ENCODE assay signal across 8 cellular contexts in genomic region chr3:184250167-184250828, GRCh38. TPM values are rescaled to one million over a fixed set of nuclear protein-coding genes. Genes with fewer than 3 reads are reported as not detected.
DNase-seq lines count a peak whose midpoint lies in the region; ATAC-seq and TF ChIP-seq lines count a peak whose summit lies in the region.

No MANE protein-coding gene starts in this region.

- CTCF ChIA-PET in activated B cell treated with CpG ODN at 0.5 μM for 24 hours (lab: Charles Lee), result interaction anchor here (0.6 to 1.9 kb wide), 10 partner anchors 11 to 354 kb away, joined by 3 to 17 read pairs (median 4); partner anchors contain the start of gene CAMK2N2

- POLR2A ChIA-PET in activated B cell treated with CpG ODN at 0.5 μM for 24 hours (lab: Charles Lee), result interaction anchor here (0.9 to 1.4 kb wide), 7 partner anchors 11 to 366 kb away, joined by 3 to 6 read pairs (median 3); partner anchors contain the start of genes ABCF3, AP2M1, CAMK2N2 and EIF2B5

- TF ChIP-seq CTCF in AG09309 (IDR thresholded peaks at IDR 0.05; ENCODE audit: control insufficient read depth, insufficient read depth, low read depth, low read length, missing control alignments), result peak; percentile 96
- peak; percentile 88 for TF ChIP-seq CTCF in activated B cell treated with CpG ODN at 0.5 μM for 24 hours (IDR thresholded peaks at IDR 0.05)

- peak; percentile 48 for DNase-seq in AG09309 (ENCODE audit: low read depth)
- DNase-seq in NCI-H2227 (lab: John Stamatoyannopoulos, UW; ENCODE audit: unreplicated experiment), result peak; percentile 92
- peak; percentile 79 for DNase-seq in activated B cell treated with CpG ODN at 0.5 μM for 24 hours
- DNase-seq in cerebellar cortex (ENCODE audit: low spot score), result peak; percentile 92
- DNase-seq in kidney glomerular epithelial cell (lab: John Stamatoyannopoulos, UW), result peak; percentile 88
- DNase-seq in stimulated activated CD4-positive, alpha-beta T cell treated with anti-CD3 and anti-CD28 coated beads, Interleukin-1b, Interleukin-23, amount 100 ng/mL, for 1 hour (ENCODE audit: low read depth in 2 of 2), result peak; percentile 77 to 80

- peaks cover 15% of the 10 kb centered on the region for H3K36me3 Mint-ChIP-seq in activated B cell treated with CpG ODN at 0.5 μM for 24 hours (ENCODE audit: low read depth)

- no peaks in the 10 kb centered on the region for H3K27me3 Mint-ChIP-seq in activated B cell treated with CpG ODN at 0.5 μM for 24 hours

- H3K27ac Mint-ChIP-seq in activated B cell treated with CpG ODN at 0.5 μM for 24 hours, result peak overlapping the region; percentile 94

- H3K4me3 Mint-ChIP-seq in activated B cell treated with CpG ODN at 0.5 μM for 24 hours, result peak overlapping the region; percentile 90

- no peaks in the 10 kb centered on the region for H3K9me3 Mint-ChIP-seq in activated B cell treated with CpG ODN at 0.5 μM for 24 hours

- intact Hi-C loops in activated B cell treated with CpG ODN at 0.5 μM for 24 hours (cut with micrococcal nuclease), result loop anchor here (1.0 to 2.0 kb wide), 6 partner anchors 11 to 355 kb away; partner anchors contain the start of genes ABCC5 and CAMK2N2

- H3K4me3 ChIP-seq in AG09309 (ENCODE audit: control insufficient read depth, low read depth, low read length), result peak overlapping the region; percentile 98

- peak; percentile 72 for ATAC-seq in GM18909 (IDR thresholded peaks at IDR 0.05; ENCODE audit: poor library complexity, unreplicated experiment)
- peak; percentile 66 for ATAC-seq in HG03196 (IDR thresholded peaks at IDR 0.05; ENCODE audit: unreplicated experiment)
- peak; percentile 68 for ATAC-seq in activated B cell treated with CpG ODN at 0.5 μM for 24 hours (ENCODE audit: low read depth)

- H3K4me1 Mint-ChIP-seq in activated B cell treated with CpG ODN at 0.5 μM for 24 hours, result peaks cover 19% of the 10 kb centered on the region

RNA-seq across cellular contexts. Expression of gene EEF1AKMT4, which starts 0.8 kb away (rescaled TPM):
- total RNA-seq in activated B cell treated with CpG ODN at 0.5 μM for 24 hours, result 1.9 and 2.9 TPM in 2 replicates

RNA-seq across cellular contexts. Expression of gene ALG3, which starts 1.5 kb away (rescaled TPM):
- 33.8 and 34.0 TPM in 2 replicates for total RNA-seq in activated B cell treated with CpG ODN at 0.5 μM for 24 hours

RNA-seq across cellular contexts. Expression of gene CAMK2N2, which starts 11.1 kb away (rescaled TPM):
- not detected in 2 replicates for total RNA-seq in activated B cell treated with CpG ODN at 0.5 μM for 24 hours

RNA-seq across cellular contexts. Expression of gene VWA5B2, which starts 20.9 kb away (rescaled TPM):
- total RNA-seq in activated B cell treated with CpG ODN at 0.5 μM for 24 hours, result 0.42 and 0.76 TPM in 2 replicates

RNA-seq across cellular contexts. Expression of gene ECE2, which starts 25.5 kb away (rescaled TPM):
- not detected in 2 replicates for total RNA-seq in activated B cell treated with CpG ODN at 0.5 μM for 24 hours

Comparison
In these comparisons a context has a peak if more than half of its experiments do, and no peak if none do; other contexts are left out.
1. Peak in every context shown above with its lines: DNase-seq, ATAC-seq and H3K4me3 ChIP-seq.